In genomic region chr2:66446178-66446860, GRCh38 we compare ENCODE assay signal across 11 cellular contexts. TPM values are rescaled to one million over a fixed set of nuclear protein-coding genes. Genes with fewer than 3 reads are reported as not detected.
DNase-seq lines count a peak whose midpoint lies in the region; ATAC-seq, FAIRE-seq and TF ChIP-seq lines count a peak whose summit lies in the region.
"Had no signal": no experiment of that assay in that cellular context is flagged by ENCODE, and none has a peak within 500 bp of the region (broad histone marks: within the 10 kb centered on the region; RNA-seq: fewer than 3 reads in every experiment).

No MANE protein-coding gene starts in this region.

- H3K36me3 Mint-ChIP-seq in nephron progenitor cell (ENCODE audit: low read depth) = peaks cover 56% of the 10 kb centered on the region
- no peaks in the 10 kb centered on the region for H3K36me3 Mint-ChIP-seq in T-helper 2 cell treated with Interferon-gamma antibody and Interleukin-4, amounts not matched to agents 5 μg/mL and 100 μg/mL, for 36 hours (ENCODE audit: low read depth)

- peak in 1 of 2 donors; percentile 16 for TF ChIP-seq POLR2A in gastroesophageal sphincter (IDR thresholded peaks at IDR 0.05)

- peaks cover 65% of the 10 kb centered on the region for H3K4me1 ChIP-seq in A673 (ENCODE audit: insufficient read depth, low read length, poor library complexity, severe bottlenecking)
- H3K4me1 ChIP-seq in gastroesophageal sphincter = peaks cover 0 to 49% (median 0%) of the 10 kb centered on the region in 3 donors

- TF ChIP-seq CTCF in A673 (conservative IDR thresholded peaks at IDR 0.05; ENCODE audit: low read depth, low read length) = no peak
- no peak for TF ChIP-seq CTCF in gastroesophageal sphincter (IDR thresholded peaks at IDR 0.05)
- no peak for TF ChIP-seq CTCF in nephron progenitor cell (IDR thresholded peaks at IDR 0.05)

- no peak overlapping the region for H3K4me3 ChIP-seq in A673 (ENCODE audit: low read depth, low read length, poor library complexity, severe bottlenecking)
- peak overlapping the region; percentile 68 to 85 for H3K4me3 ChIP-seq in gastroesophageal sphincter

- H3K27ac Mint-ChIP-seq in nephron progenitor cell = peak overlapping the region; percentile 81
- H3K27ac Mint-ChIP-seq in T-helper 2 cell treated with Interferon-gamma antibody and Interleukin-4, amounts not matched to agents 5 μg/mL and 100 μg/mL, for 36 hours = no peak overlapping the region

- H3K9me3 Mint-ChIP-seq in nephron progenitor cell = no peaks in the 10 kb centered on the region
- H3K9me3 Mint-ChIP-seq in T-helper 2 cell treated with Interferon-gamma antibody and Interleukin-4, amounts not matched to agents 5 μg/mL and 100 μg/mL, for 36 hours = no peaks in the 10 kb centered on the region

- peak overlapping the region; percentile 49 for H3K27ac ChIP-seq in A673 (ENCODE audit: low read depth, low read length, poor library complexity, severe bottlenecking)
- peak overlapping the region; percentile 90 to 98 (median 96) for H3K27ac ChIP-seq in gastroesophageal sphincter

- H3K4me3 Mint-ChIP-seq in nephron progenitor cell = peak overlapping the region; percentile 93
- H3K4me3 Mint-ChIP-seq in T-helper 2 cell treated with Interferon-gamma antibody and Interleukin-4, amounts not matched to agents 5 μg/mL and 100 μg/mL, for 36 hours = no peak overlapping the region

- POLR2A ChIA-PET in A673 (lab: Charles Lee; ENCODE audit: low non-redundant PET) = interaction anchor here (0.7 kb wide), 1 partner anchor 12 kb away, joined by 3 read pairs; no protein-coding TSS in a partner anchor

- CTCF ChIA-PET in A673 (lab: Charles Lee) = no interaction called here

- peaks cover 95% of the 10 kb centered on the region for H3K36me3 ChIP-seq in A673 (ENCODE audit: insufficient read depth, low read length, poor library complexity, severe bottlenecking)
- peaks cover 0 to 23% of the 10 kb centered on the region in 2 donors for H3K36me3 ChIP-seq in gastroesophageal sphincter

- no peak for DNase-seq in A673 (ENCODE audit: low spot score)
- DNase-seq in SK-N-DZ (ENCODE audit: low spot score) = peak; percentile 61
- peak; percentile 74 for DNase-seq in nephron progenitor cell
- DNase-seq in T-helper 2 cell treated with Interferon-gamma antibody and Interleukin-4, amounts not matched to agents 5 μg/mL and 100 μg/mL, for 36 hours (ENCODE audit: low spot score) = no peak
- no peak for DNase-seq in OCI-M2 (lab: John Stamatoyannopoulos, UW; ENCODE audit: unreplicated experiment)
- no peak for DNase-seq in NCI-H2171 (lab: John Stamatoyannopoulos, UW)
- no peak for DNase-seq in GM19239 (ENCODE audit: insufficient read length, low spot score)
- DNase-seq: NCI-H526, occipital lobe had no signal

- H3K4me1 Mint-ChIP-seq in nephron progenitor cell = peaks cover 71% of the 10 kb centered on the region
- no peaks in the 10 kb centered on the region for H3K4me1 Mint-ChIP-seq in T-helper 2 cell treated with Interferon-gamma antibody and Interleukin-4, amounts not matched to agents 5 μg/mL and 100 μg/mL, for 36 hours (ENCODE audit: low read depth)

- ATAC-seq in gastroesophageal sphincter = peak; percentile 59

- no peaks in the 10 kb centered on the region for H3K27me3 ChIP-seq in A673 (replicated peaks; ENCODE audit: insufficient read depth, low read depth, low read length, poor library complexity)
- H3K27me3 ChIP-seq in gastroesophageal sphincter = no peaks in the 10 kb centered on the region

- FAIRE-seq in GM19239 (lab: Jason Lieb, UNC) = no peak
- FAIRE-seq: A204.1 had no signal

- no TSS peak for BruUV-seq in A673 (replicated peaks; lab: Mats Ljungman, UMichigan)

- H3K9me3 ChIP-seq in A673 (ENCODE audit: low read depth, low read length, poor library complexity, severe bottlenecking) (no peaks in the 10 kb centered on the region), gastroesophageal sphincter (no peaks in the 10 kb centered on the region)

- no CpG with 5 or more reads among the region's 43 CpGs for WGBS in gastroesophageal sphincter (ENCODE audit: low coverage in 1 of 2), 2 donors

- peaks cover 4% of the 10 kb centered on the region for H3K27me3 Mint-ChIP-seq in nephron progenitor cell (ENCODE audit: low read depth, poor library complexity)
- H3K27me3 Mint-ChIP-seq in T-helper 2 cell treated with Interferon-gamma antibody and Interleukin-4, amounts not matched to agents 5 μg/mL and 100 μg/mL, for 36 hours (ENCODE audit: low read depth) = peaks cover 46% of the 10 kb centered on the region

- no peak for TF ChIP-seq EP300 in gastroesophageal sphincter (IDR thresholded peaks at IDR 0.05)

- intact Hi-C loops in A673 (cut with micrococcal nuclease; ENCODE audit: unreplicated experiment) = no loop called here

RNA-seq across cellular contexts. Expression of gene MEIS1, which starts 11.4 kb away (rescaled TPM):
- total RNA-seq in A673 (2021) = 89.4 and 103 TPM in 2 replicates
- 64.0 and 65.2 TPM in 2 replicates for polyA plus RNA-seq in SK-N-DZ (2014; cell fraction: cytosol; rRNA removed)
- polyA plus RNA-seq in SK-N-DZ (2014; cell fraction: nucleus; rRNA removed) = 93.6 and 97.2 TPM in 2 replicates
- 100 to 1,000 TPM; 114 to 305 (median 181) TPM for total RNA-seq in gastroesophageal sphincter

Comparison
In these comparisons a context has a peak if more than half of its experiments do, and no peak if none do; other contexts are left out.
1. DNase-seq: peak in SK-N-DZ (single experiment) and nephron progenitor cell (single experiment); none in A673 (single experiment), T-helper 2 cell treated with Interferon-gamma antibody and Interleukin-4, amounts not matched to agents 5 μg/mL and 100 μg/mL, for 36 hours (single experiment), OCI-M2 (single experiment), NCI-H2171 (single experiment) and GM19239 (single experiment).